ENCODE assay signal across 16 cellular contexts in the genomic region with DNA sequence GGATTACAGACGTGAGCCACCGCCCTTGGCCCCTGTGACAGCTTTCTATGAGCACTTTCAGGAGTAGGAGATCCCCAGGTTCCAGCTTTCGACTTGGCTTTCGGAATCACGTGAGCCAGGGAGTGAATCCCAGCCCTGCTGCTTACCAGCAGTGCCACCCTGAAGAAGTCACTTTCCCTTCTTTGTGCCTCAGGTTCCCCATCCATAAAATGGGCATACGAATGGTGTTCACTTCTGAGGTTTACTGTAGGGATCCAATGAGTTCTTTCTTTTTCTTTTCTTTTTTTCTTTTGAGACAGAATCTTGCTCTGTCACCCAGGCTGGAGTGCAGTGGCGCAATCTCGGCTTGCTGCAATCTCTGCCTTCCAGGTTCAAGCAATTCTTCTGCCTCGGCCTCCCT. TPM values are rescaled to one million over a fixed set of nuclear protein-coding genes. Genes with fewer than 3 reads are reported as not detected.
DNase-seq lines count a peak whose midpoint lies in the region; ATAC-seq, FAIRE-seq and TF ChIP-seq lines count a peak whose summit lies in the region.
"Had no signal": no experiment of that assay in that cellular context is flagged by ENCODE, and none has a peak within 500 bp of the region (broad histone marks: within the 10 kb centered on the region; RNA-seq: fewer than 3 reads in every experiment).

No MANE protein-coding gene starts in this region.

- TF ChIP-seq POLR2A in HepG2 (IDR thresholded peaks at IDR 0.05; ENCODE audit: insufficient read depth in 1 of 2, low read depth in 2 of 2, low read length in 2 of 2) = no peak
- TF ChIP-seq POLR2A in right lobe of liver (IDR thresholded peaks at IDR 0.05) = no peak

- CTCF ChIA-PET in HepG2 (lab: Yijun Ruan, JAX; ENCODE audit: low intra/inter-chr PET ratio, low total read pairs) = no interaction called here

- no peak for DNase-seq in HepG2 (ENCODE audit: low spot score)
- no peak for DNase-seq in right lobe of liver
- DNase-seq in dedifferentiated amniotic fluid mesenchymal stem cell (ENCODE audit: extremely low spot score) = no peak
- DNase-seq: 8988T; Calu3; CD4-positive, alpha-beta memory T cell; DMS79 treated with DMSO at 0.1 percent for 48 hours; GF-D8; H9 had no signal

- H3K36me3 ChIP-seq in HepG2 (replicated peaks in 1 of 2; ENCODE audit: control insufficient read depth in 1 of 2, insufficient read depth in 2 of 2, low read length in 2 of 2) (no peaks in the 10 kb centered on the region), right lobe of liver (no peaks in the 10 kb centered on the region), neutrophil (no peaks in the 10 kb centered on the region)
- H3K36me3 ChIP-seq: BLaER1 had no signal

- no peaks in the 10 kb centered on the region for H3K79me2 ChIP-seq in HepG2 (ENCODE audit: insufficient read depth, low read length)

- in situ Hi-C loops in HepG2 (cut with HindIII; ENCODE audit: extremely low pct_ligation_motif_present, low pct_unique_long_range_greater_than_20kb) = no loop called here

- TF ChIP-seq EP300 in HepG2 (IDR thresholded peaks at IDR 0.05; ENCODE audit: low read depth in 2 of 2, low read length in 2 of 2) (no peak), HepG2 (CRISPR knock-in tag; IDR thresholded peaks at IDR 0.05; ENCODE audit: borderline replicate concordance) (no peak)

- H3K4me3 ChIP-seq in HepG2 (replicated peaks in 1 of 3; ENCODE audit: insufficient read depth in 1 of 3, low read depth in 2 of 3, low read length in 3 of 3) (no peak overlapping the region), right lobe of liver (no peak overlapping the region), neutrophil (ENCODE audit: low read depth in 1 of 2, low read length in 1 of 2) (no peak overlapping the region)
- H3K4me3 ChIP-seq: BLaER1 had no signal

- H3K27me3 ChIP-seq in HepG2 (ENCODE audit: control insufficient read depth in 1 of 2, insufficient read depth in 2 of 2, low read length in 2 of 2) = no peaks in the 10 kb centered on the region
- H3K27me3 ChIP-seq in right lobe of liver = no peaks in the 10 kb centered on the region
- no peaks in the 10 kb centered on the region for H3K27me3 ChIP-seq in neutrophil
- H3K27me3 ChIP-seq: BLaER1 had no signal

- H3K4me2 ChIP-seq in HepG2 (ENCODE audit: low read depth, low read length) = no peak overlapping the region
- H3K4me2 ChIP-seq: BLaER1 had no signal

- intact Hi-C loops in HepG2 (cut with micrococcal nuclease; ENCODE audit: unreplicated experiment) = no loop called here
- intact Hi-C loops in right lobe of liver (cut with DNase I) = no loop called here

- no peak overlapping the region for H3K27ac ChIP-seq in HepG2 (ENCODE audit: extremely low read length, insufficient read depth, low read length)
- H3K27ac ChIP-seq in right lobe of liver = no peak overlapping the region
- peak overlapping the region; percentile 34 for H3K27ac ChIP-seq in neutrophil
- H3K27ac ChIP-seq: BLaER1 had no signal

- TF ChIP-seq CTCF in HepG2 (CRISPR knock-in tag; IDR thresholded peaks at IDR 0.05) (no peak), right lobe of liver (IDR thresholded peaks at IDR 0.05) (no peak), neutrophil (IDR thresholded peaks at IDR 0.05) (no peak)

- 63% methylated on average over 9 of the region's 9 CpGs for WGBS in HepG2 (ENCODE audit: low lambda C conversion rate)
- 93% methylated on average over 4 of the region's 9 CpGs for WGBS in right lobe of liver (ENCODE audit: insufficient coverage, low coverage, low lambda C conversion rate, missing lambda C conversion rate)

- no TSS peak for BruUV-seq in HepG2 (replicated peaks; lab: Mats Ljungman, UMichigan)

- H4K20me1 ChIP-seq in HepG2 (ENCODE audit: insufficient read depth, low read length) = no peaks in the 10 kb centered on the region
- H4K20me1 ChIP-seq: BLaER1 had no signal

- H3K4me1 ChIP-seq in HepG2 (ENCODE audit: insufficient read depth, low read length) (peaks cover 31% of the 10 kb centered on the region), right lobe of liver (no peaks in the 10 kb centered on the region), neutrophil (ENCODE audit: control insufficient read depth in 1 of 2, insufficient read depth in 1 of 2, low read depth in 1 of 2, low read length in 1 of 2) (peaks cover 16 to 26% of the 10 kb centered on the region in 2 experiments)

- no peak overlapping the region for H3K9ac ChIP-seq in HepG2 (ENCODE audit: insufficient read depth, low read depth, low read length)
- H3K9ac ChIP-seq: BLaER1 had no signal

- ATAC-seq in HepG2 (no peak), right lobe of liver (no peak), GM19023 (IDR thresholded peaks at IDR 0.05; ENCODE audit: unreplicated experiment) (no peak), HG02642 (IDR thresholded peaks at IDR 0.05; ENCODE audit: poor library complexity, unreplicated experiment) (no peak)

- H2AFZ ChIP-seq in HepG2 (ENCODE audit: low read length) = no peak overlapping the region

- no peak for FAIRE-seq in HepG2 (lab: Jason Lieb, UNC)
- FAIRE-seq: GM19239, H1 had no signal

- H3K9me3 ChIP-seq in HepG2 (ENCODE audit: low read length) (no peaks in the 10 kb centered on the region), right lobe of liver (no peaks in the 10 kb centered on the region), neutrophil (no peaks in the 10 kb centered on the region)
- H3K9me3 ChIP-seq: BLaER1 had no signal

- TF ChIP-seq RAD21 in HepG2 (CRISPR knock-in tag; IDR thresholded peaks at IDR 0.05) = no peak

- POLR2A ChIA-PET in HepG2 (lab: Yijun Ruan, JAX) = no interaction called here

RNA-seq across cellular contexts. Expression of gene HOMER3, which starts 4.3 kb away (rescaled TPM):
- 16.0 and 21.3 TPM in 2 replicates for total RNA-seq in HepG2 (2016; rRNA removed; fragmentation: Illumina TruSeq; extraction: Trizol)
- total RNA-seq in HepG2 (2016; cell fraction: cytosol; rRNA removed; fragmentation: Illumina TruSeq; extraction: Trizol; ENCODE audit: low read depth) = 26.4 and 33.2 TPM in 2 replicates
- total RNA-seq in HepG2 (2016; cell fraction: insoluble cytoplasmic fraction; rRNA removed; fragmentation: Illumina TruSeq; extraction: Trizol) = 15.8 and 22.8 TPM in 2 replicates
- total RNA-seq in HepG2 (2016; cell fraction: membrane; rRNA removed; fragmentation: Illumina TruSeq; extraction: Trizol) = 34.4 and 37.9 TPM in 2 replicates
- 9.6 and 15.0 TPM in 2 replicates for total RNA-seq in HepG2 (2016; cell fraction: nucleus; rRNA removed; fragmentation: Illumina TruSeq; extraction: Trizol)
- polyA plus RNA-seq in HepG2 (2011; rRNA removed) = 27.3 and 33.7 TPM in 2 replicates
- polyA plus RNA-seq in HepG2 (2011; cell fraction: cytosol; rRNA removed) = 17.2 and 24.7 TPM in 2 replicates
- polyA plus RNA-seq in HepG2 (2011; cell fraction: nucleus; rRNA removed) = 44.4 and 50.4 TPM in 2 replicates
- 9.2 and 17.6 TPM in 2 replicates for polyA plus RNA-seq in HepG2 (2012)
- polyA plus RNA-seq in HepG2 (2016; cell fraction: cytosol; fragmentation: Illumina TruSeq; extraction: Trizol; ENCODE audit: low read depth) = 38.0 and 46.9 TPM in 2 replicates
- 25.7 and 29.6 TPM in 2 replicates for polyA plus RNA-seq in HepG2 (2016; cell fraction: insoluble cytoplasmic fraction; fragmentation: Illumina TruSeq; extraction: Trizol; ENCODE audit: low read depth)
- polyA plus RNA-seq in HepG2 (2016; cell fraction: membrane; fragmentation: Illumina TruSeq; extraction: Trizol; ENCODE audit: low read depth) = 45.5 and 48.8 TPM in 2 replicates
- polyA plus RNA-seq in HepG2 (2016; cell fraction: nucleus; fragmentation: Illumina TruSeq; extraction: Trizol; ENCODE audit: insufficient read depth, low read depth) = 36.3 and 38.7 TPM in 2 replicates
- 16.8 and 17.2 TPM in 2 replicates for polyA minus RNA-seq in HepG2 (2011; rRNA and poly(A)+ RNA removed; ENCODE audit: low replicate concordance)
- polyA minus RNA-seq in HepG2 (2011; cell fraction: cytosol; rRNA and poly(A)+ RNA removed) = 3.6 and 6.2 TPM in 2 replicates
- 8.6 and 13.4 TPM in 2 replicates for polyA minus RNA-seq in HepG2 (2011; cell fraction: nucleus; rRNA and poly(A)+ RNA removed)
- total RNA-seq in right lobe of liver = 1 to 10 TPM; 2.3 to 4.7 (median 3.2) TPM

RNA-seq across cellular contexts. Expression of gene DDX49, which starts 25.8 kb away (rescaled TPM):
- total RNA-seq in HepG2 (2016; rRNA removed; fragmentation: Illumina TruSeq; extraction: Trizol) (44.6 and 46.2 TPM in 2 replicates), right lobe of liver (10 to 100 TPM; 15.8 to 37.9 (median 18.5) TPM)
- 26.8 and 31.4 TPM in 2 replicates for total RNA-seq in HepG2 (2016; cell fraction: cytosol; rRNA removed; fragmentation: Illumina TruSeq; extraction: Trizol; ENCODE audit: low read depth)
- 36.8 and 44.8 TPM in 2 replicates for total RNA-seq in HepG2 (2016; cell fraction: insoluble cytoplasmic fraction; rRNA removed; fragmentation: Illumina TruSeq; extraction: Trizol)
- total RNA-seq in HepG2 (2016; cell fraction: membrane; rRNA removed; fragmentation: Illumina TruSeq; extraction: Trizol) = 34.9 and 35.2 TPM in 2 replicates
- total RNA-seq in HepG2 (2016; cell fraction: nucleus; rRNA removed; fragmentation: Illumina TruSeq; extraction: Trizol) = 21.6 and 22.6 TPM in 2 replicates
- polyA plus RNA-seq in HepG2 (2011; rRNA removed) = 27.0 and 28.9 TPM in 2 replicates
- 18.7 and 29.0 TPM in 2 replicates for polyA plus RNA-seq in HepG2 (2011; cell fraction: cytosol; rRNA removed)
- polyA plus RNA-seq in HepG2 (2011; cell fraction: nucleus; rRNA removed) = 45.0 and 51.2 TPM in 2 replicates
- 13.7 and 15.9 TPM in 2 replicates for polyA plus RNA-seq in HepG2 (2012)
- 25.8 and 27.7 TPM in 2 replicates for polyA plus RNA-seq in HepG2 (2016; cell fraction: cytosol; fragmentation: Illumina TruSeq; extraction: Trizol; ENCODE audit: low read depth)
- 36.1 and 38.2 TPM in 2 replicates for polyA plus RNA-seq in HepG2 (2016; cell fraction: insoluble cytoplasmic fraction; fragmentation: Illumina TruSeq; extraction: Trizol; ENCODE audit: low read depth)
- polyA plus RNA-seq in HepG2 (2016; cell fraction: membrane; fragmentation: Illumina TruSeq; extraction: Trizol; ENCODE audit: low read depth) = 21.6 and 25.1 TPM in 2 replicates
- polyA plus RNA-seq in HepG2 (2016; cell fraction: nucleus; fragmentation: Illumina TruSeq; extraction: Trizol; ENCODE audit: insufficient read depth, low read depth) = 42.3 and 43.7 TPM in 2 replicates
- polyA minus RNA-seq in HepG2 (2011; rRNA and poly(A)+ RNA removed; ENCODE audit: low replicate concordance) = 54.2 and 128 TPM in 2 replicates
- polyA minus RNA-seq in HepG2 (2011; cell fraction: cytosol; rRNA and poly(A)+ RNA removed) = 14.5 and 19.5 TPM in 2 replicates
- 18.6 and 24.2 TPM in 2 replicates for polyA minus RNA-seq in HepG2 (2011; cell fraction: nucleus; rRNA and poly(A)+ RNA removed)

RNA-seq across cellular contexts. Expression of gene COPE, which starts 26.1 kb away (rescaled TPM):
- 188 and 189 TPM in 2 replicates for total RNA-seq in HepG2 (2016; rRNA removed; fragmentation: Illumina TruSeq; extraction: Trizol)
- 90.0 and 90.2 TPM in 2 replicates for total RNA-seq in HepG2 (2016; cell fraction: cytosol; rRNA removed; fragmentation: Illumina TruSeq; extraction: Trizol; ENCODE audit: low read depth)
- 172 and 181 TPM in 2 replicates for total RNA-seq in HepG2 (2016; cell fraction: insoluble cytoplasmic fraction; rRNA removed; fragmentation: Illumina TruSeq; extraction: Trizol)
- total RNA-seq in HepG2 (2016; cell fraction: membrane; rRNA removed; fragmentation: Illumina TruSeq; extraction: Trizol) = 87.8 and 90.8 TPM in 2 replicates
- 70.6 and 74.1 TPM in 2 replicates for total RNA-seq in HepG2 (2016; cell fraction: nucleus; rRNA removed; fragmentation: Illumina TruSeq; extraction: Trizol)
- 205 and 222 TPM in 2 replicates for polyA plus RNA-seq in HepG2 (2011; rRNA removed)
- polyA plus RNA-seq in HepG2 (2011; cell fraction: cytosol; rRNA removed) = 175 and 335 TPM in 2 replicates
- polyA plus RNA-seq in HepG2 (2011; cell fraction: nucleus; rRNA removed) = 191 and 222 TPM in 2 replicates
- polyA plus RNA-seq in HepG2 (2012) = 86.4 and 120 TPM in 2 replicates
- polyA plus RNA-seq in HepG2 (2016; cell fraction: cytosol; fragmentation: Illumina TruSeq; extraction: Trizol; ENCODE audit: low read depth) = 73.8 and 86.7 TPM in 2 replicates
- polyA plus RNA-seq in HepG2 (2016; cell fraction: insoluble cytoplasmic fraction; fragmentation: Illumina TruSeq; extraction: Trizol; ENCODE audit: low read depth) = 149 and 196 TPM in 2 replicates
- 72.3 and 75.2 TPM in 2 replicates for polyA plus RNA-seq in HepG2 (2016; cell fraction: membrane; fragmentation: Illumina TruSeq; extraction: Trizol; ENCODE audit: low read depth)
- 134 and 136 TPM in 2 replicates for polyA plus RNA-seq in HepG2 (2016; cell fraction: nucleus; fragmentation: Illumina TruSeq; extraction: Trizol; ENCODE audit: insufficient read depth, low read depth)
- 163 and 283 TPM in 2 replicates for polyA minus RNA-seq in HepG2 (2011; rRNA and poly(A)+ RNA removed; ENCODE audit: low replicate concordance)
- polyA minus RNA-seq in HepG2 (2011; cell fraction: cytosol; rRNA and poly(A)+ RNA removed) = 82.7 and 99.4 TPM in 2 replicates
- polyA minus RNA-seq in HepG2 (2011; cell fraction: nucleus; rRNA and poly(A)+ RNA removed) = 41.8 and 44.1 TPM in 2 replicates
- total RNA-seq in right lobe of liver = 100 to 1,000 TPM in 3 of 6 experiments, 10 to 100 TPM in 3; 67.4 to 240 (median 97.1) TPM

RNA-seq across cellular contexts. Expression of gene CERS1, which starts 49.3 kb away (rescaled TPM):
- total RNA-seq in HepG2 (2016; rRNA removed; fragmentation: Illumina TruSeq; extraction: Trizol) = 2.3 and 4.6 TPM in 2 replicates
- total RNA-seq in HepG2 (2016; cell fraction: cytosol; rRNA removed; fragmentation: Illumina TruSeq; extraction: Trizol; ENCODE audit: low read depth) = 5.9 and 6.2 TPM in 2 replicates
- total RNA-seq in HepG2 (2016; cell fraction: insoluble cytoplasmic fraction; rRNA removed; fragmentation: Illumina TruSeq; extraction: Trizol) = 2.4 and 5.4 TPM in 2 replicates
- total RNA-seq in HepG2 (2016; cell fraction: membrane; rRNA removed; fragmentation: Illumina TruSeq; extraction: Trizol) = 8.1 and 8.5 TPM in 2 replicates
- 3.8 and 4.7 TPM in 2 replicates for total RNA-seq in HepG2 (2016; cell fraction: nucleus; rRNA removed; fragmentation: Illumina TruSeq; extraction: Trizol)
- polyA plus RNA-seq in HepG2 (2011; rRNA removed) = 9.8 and 18.8 TPM in 2 replicates
- polyA plus RNA-seq in HepG2 (2011; cell fraction: cytosol; rRNA removed) = 11.5 and 15.3 TPM in 2 replicates
- 12.2 and 12.9 TPM in 2 replicates for polyA plus RNA-seq in HepG2 (2011; cell fraction: nucleus; rRNA removed)
- 4.3 and 5.9 TPM in 2 replicates for polyA plus RNA-seq in HepG2 (2012)
- 8.6 and 10.1 TPM in 2 replicates for polyA plus RNA-seq in HepG2 (2016; cell fraction: cytosol; fragmentation: Illumina TruSeq; extraction: Trizol; ENCODE audit: low read depth)
- polyA plus RNA-seq in HepG2 (2016; cell fraction: insoluble cytoplasmic fraction; fragmentation: Illumina TruSeq; extraction: Trizol; ENCODE audit: low read depth) = 3.8 and 4.5 TPM in 2 replicates
- 11.3 and 12.9 TPM in 2 replicates for polyA plus RNA-seq in HepG2 (2016; cell fraction: membrane; fragmentation: Illumina TruSeq; extraction: Trizol; ENCODE audit: low read depth)
- polyA plus RNA-seq in HepG2 (2016; cell fraction: nucleus; fragmentation: Illumina TruSeq; extraction: Trizol; ENCODE audit: insufficient read depth, low read depth) = 11.5 and 12.9 TPM in 2 replicates
- polyA minus RNA-seq in HepG2 (2011; rRNA and poly(A)+ RNA removed; ENCODE audit: low replicate concordance) = 13.1 and 35.4 TPM in 2 replicates
- polyA minus RNA-seq in HepG2 (2011; cell fraction: cytosol; rRNA and poly(A)+ RNA removed) = 8.0 and 9.5 TPM in 2 replicates
- 1.7 and 2.4 TPM in 2 replicates for polyA minus RNA-seq in HepG2 (2011; cell fraction: nucleus; rRNA and poly(A)+ RNA removed)
- total RNA-seq in right lobe of liver = not detected
- total RNA-seq: CD4-positive, alpha-beta memory T cell had no signal
- polyA plus RNA-seq: CD14-positive monocyte; CD4-positive, alpha-beta memory T cell had no signal
